Comparison of ENCODE assay signal across 20 cellular contexts in the genomic region with DNA sequence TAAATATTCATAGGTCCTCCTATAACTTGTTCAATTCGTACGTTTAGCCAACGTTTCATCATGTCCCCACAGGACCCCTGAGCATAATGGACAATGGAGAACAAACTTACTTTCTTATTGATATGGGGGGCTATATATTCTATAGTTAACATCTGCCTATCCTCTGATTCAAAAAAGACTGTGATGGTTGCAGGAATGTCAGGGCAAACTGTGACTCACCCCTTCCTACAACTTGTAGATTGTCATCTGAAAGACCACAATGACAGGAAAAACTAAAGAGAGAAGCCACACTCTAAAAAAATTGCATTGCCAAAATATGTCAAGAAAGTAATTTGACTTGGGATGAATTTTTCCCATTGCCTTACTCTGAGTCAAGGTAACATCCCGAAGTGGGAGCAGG. TPM values are rescaled to one million over a fixed set of nuclear protein-coding genes. Genes with fewer than 3 reads are reported as not detected.
"Had no signal": no experiment of that assay in that cellular context is flagged by ENCODE, and none has a peak within 500 bp of the region (broad histone marks: within the 10 kb centered on the region; RNA-seq: fewer than 3 reads in every experiment).

No MANE protein-coding gene starts in this region.

- H3K27ac Mint-ChIP-seq: activated CD8-positive, alpha-beta T cell treated with anti-CD3 and anti-CD28 coated beads for 36 hours; activated naive CD8-positive, alpha-beta T cell; effector memory CD8-positive, alpha-beta T cell; nephron; progenitor cell of endocrine pancreas had no signal

- H3K4me3 Mint-ChIP-seq: activated CD8-positive, alpha-beta T cell treated with anti-CD3 and anti-CD28 coated beads for 36 hours; activated naive CD8-positive, alpha-beta T cell; effector memory CD8-positive, alpha-beta T cell; nephron had no signal

- H3K4me1 Mint-ChIP-seq: nephron had no signal

- H3K27me3 Mint-ChIP-seq: activated CD8-positive, alpha-beta T cell treated with anti-CD3 and anti-CD28 coated beads for 36 hours; activated naive CD8-positive, alpha-beta T cell; effector memory CD8-positive, alpha-beta T cell; progenitor cell of endocrine pancreas had no signal

- DNase-seq: activated CD4-positive, alpha-beta T cell treated with anti-CD3 and anti-CD28 coated beads for 48 hours; activated CD8-positive, alpha-beta T cell treated with anti-CD3 and anti-CD28 coated beads for 36 hours; brain microvascular endothelial cell; effector memory CD8-positive, alpha-beta T cell; erythroblast; gastrocnemius medialis; glutamatergic neuron; hippocampal formation; left cardiac atrium; mammary epithelial cell; right lobe of liver; SK-N-SH; stimulated activated CD4-positive, alpha-beta T cell treated with anti-CD3 and anti-CD28 coated beads, Interleukin-2, amount 100 ng/mL, for 48 hours; SW 1271; tibial artery; upper lobe of right lung had no signal

- ATAC-seq: effector memory CD8-positive, alpha-beta T cell; gastrocnemius medialis; left cardiac atrium; right lobe of liver; upper lobe of right lung had no signal

RNA-seq across cellular contexts. Expression of gene CATSPERB, which starts 50.8 kb away (rescaled TPM):
- total RNA-seq: osteocyte had no signal
